Comparison of ENCODE assay signal across 17 cellular contexts in the genomic region with DNA sequence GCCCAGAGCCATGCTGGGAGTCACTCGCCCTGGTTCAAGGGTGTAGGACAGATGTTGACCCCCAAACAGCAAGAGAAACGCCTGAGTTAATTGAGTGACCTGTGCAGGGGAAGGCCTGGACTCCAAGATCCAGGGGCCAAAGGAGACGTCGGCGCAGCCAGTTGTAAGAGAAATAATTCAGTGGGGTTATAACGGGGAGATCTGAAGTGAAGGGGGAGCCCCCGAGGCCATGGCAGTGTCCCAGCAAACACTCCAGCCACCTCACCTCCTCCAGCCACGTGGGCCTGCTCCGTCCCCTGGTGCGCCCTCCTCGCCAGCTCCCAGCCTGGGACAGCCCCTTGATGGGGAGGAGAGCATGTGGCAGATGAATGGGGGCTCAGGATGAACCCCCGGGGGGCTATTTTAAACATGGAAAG.
DNase-seq lines count a peak whose midpoint lies in the region; ATAC-seq and TF ChIP-seq lines count a peak whose summit lies in the region.
"Had no signal": no experiment of that assay in that cellular context is flagged by ENCODE, and none has a peak within 500 bp of the region (broad histone marks: within the 10 kb centered on the region; RNA-seq: fewer than 3 reads in every experiment).

No MANE protein-coding gene starts in this region.

- peak; percentile 6 for DNase-seq in natural killer cell
- no peak for DNase-seq in natural killer cell treated with Interleukin-12 subunit alpha and Interleukin-12 subunit beta and Interleukin-15 and Interleukin-18, amount 100 ng/mL, for 72 hours (ENCODE audit: low spot score)
- peak; percentile 72 for DNase-seq in chondrocyte (ENCODE audit: low spot score)
- peak; percentile 75 for DNase-seq in osteocyte (ENCODE audit: extremely low spot score, unreplicated experiment)
- DNase-seq in activated CD4-positive, alpha-beta T cell treated with anti-CD3 and anti-CD28 coated beads, Interleukin-2, amount 10 ng/mL, durations not matched to agents 24 days and 14 days: no peak
- no peak for DNase-seq in SHP77 treated with DMSO at 0.1 percent for 48 hours (lab: John Stamatoyannopoulos, UW)
- DNase-seq: CD4-positive, CD25-positive, alpha-beta regulatory T cell; DMS79; HFFc6; NCI-H1105 treated with DMSO at 0.1 percent for 48 hours; NCI-H1694; NCI-H2081 treated with DMSO at 0.1 percent for 48 hours; NCI-H2171 treated with DMSO at 0.1 percent for 48 hours; NCI-H524 treated with DMSO at 0.1 percent for 48 hours had no signal

- H3K4me3 Mint-ChIP-seq in natural killer cell (no peak overlapping the region), chondrocyte (ENCODE audit: unreplicated experiment) (no peak overlapping the region), osteocyte (ENCODE audit: unreplicated experiment) (no peak overlapping the region)
- no peak overlapping the region for H3K4me3 Mint-ChIP-seq in natural killer cell treated with Interleukin-12 subunit alpha and Interleukin-12 subunit beta and Interleukin-15 and Interleukin-18, amount 100 ng/mL, for 72 hours
- H3K4me3 Mint-ChIP-seq in activated CD4-positive, alpha-beta T cell treated with anti-CD3 and anti-CD28 coated beads, Interleukin-2, amount 10 ng/mL, durations not matched to agents 24 days and 14 days: no peak overlapping the region
- H3K4me3 Mint-ChIP-seq: CD4-positive, CD25-positive, alpha-beta regulatory T cell; HFFc6 had no signal

- ATAC-seq in natural killer cell (no peak), HG02610 (IDR thresholded peaks at IDR 0.05; ENCODE audit: unreplicated experiment) (no peak), HG02852 (IDR thresholded peaks at IDR 0.05; ENCODE audit: unreplicated experiment) (no peak)
- no peak for ATAC-seq in natural killer cell treated with Interleukin-12 subunit alpha and Interleukin-12 subunit beta and Interleukin-15 and Interleukin-18, amount 100 ng/mL, for 72 hours
- ATAC-seq: Right ventricle myocardium inferior had no signal

- H3K4me1 Mint-ChIP-seq in natural killer cell (no peaks in the 10 kb centered on the region), chondrocyte (ENCODE audit: low read depth) (peaks cover 14% of the 10 kb centered on the region), osteocyte (ENCODE audit: unreplicated experiment) (peaks cover 14% of the 10 kb centered on the region)
- no peaks in the 10 kb centered on the region for H3K4me1 Mint-ChIP-seq in natural killer cell treated with Interleukin-12 subunit alpha and Interleukin-12 subunit beta and Interleukin-15 and Interleukin-18, amount 100 ng/mL, for 72 hours (ENCODE audit: low read depth in 2 of 2)
- no peaks in the 10 kb centered on the region for H3K4me1 Mint-ChIP-seq in activated CD4-positive, alpha-beta T cell treated with anti-CD3 and anti-CD28 coated beads, Interleukin-2, amount 10 ng/mL, durations not matched to agents 24 days and 14 days
- H3K4me1 Mint-ChIP-seq: CD4-positive, CD25-positive, alpha-beta regulatory T cell had no signal

- no peak for TF ChIP-seq CTCF in natural killer cell (IDR thresholded peaks at IDR 0.05)
- TF ChIP-seq CTCF in chondrocyte (IDR thresholded peaks at IDR 0.05): no peak
- no peak for TF ChIP-seq CTCF in osteocyte (IDR thresholded peaks at IDR 0.05)

- intact Hi-C loops in natural killer cell (cut with micrococcal nuclease): no loop called here
- intact Hi-C loops in activated CD4-positive, alpha-beta T cell treated with anti-CD3 and anti-CD28 coated beads, Interleukin-2, amount 10 ng/mL, durations not matched to agents 24 days and 14 days (cut with micrococcal nuclease): no loop called here

- H3K27me3 Mint-ChIP-seq in natural killer cell (ENCODE audit: low read depth in 2 of 2) (peaks cover 0 to 10% of the 10 kb centered on the region in 2 donors), chondrocyte (ENCODE audit: low read depth) (no peaks in the 10 kb centered on the region), osteocyte (ENCODE audit: unreplicated experiment) (no peaks in the 10 kb centered on the region)
- peaks cover 0 to 4% of the 10 kb centered on the region in 2 donors for H3K27me3 Mint-ChIP-seq in natural killer cell treated with Interleukin-12 subunit alpha and Interleukin-12 subunit beta and Interleukin-15 and Interleukin-18, amount 100 ng/mL, for 72 hours
- no peaks in the 10 kb centered on the region for H3K27me3 Mint-ChIP-seq in activated CD4-positive, alpha-beta T cell treated with anti-CD3 and anti-CD28 coated beads, Interleukin-2, amount 10 ng/mL, durations not matched to agents 24 days and 14 days
- H3K27me3 Mint-ChIP-seq: CD4-positive, CD25-positive, alpha-beta regulatory T cell had no signal

- H3K9me3 Mint-ChIP-seq in natural killer cell: no peaks in the 10 kb centered on the region
- H3K9me3 Mint-ChIP-seq in natural killer cell treated with Interleukin-12 subunit alpha and Interleukin-12 subunit beta and Interleukin-15 and Interleukin-18, amount 100 ng/mL, for 72 hours: no peaks in the 10 kb centered on the region
- H3K9me3 Mint-ChIP-seq in chondrocyte (ENCODE audit: low read depth): no peaks in the 10 kb centered on the region
- H3K9me3 Mint-ChIP-seq in osteocyte (ENCODE audit: unreplicated experiment): no peaks in the 10 kb centered on the region
- no peaks in the 10 kb centered on the region for H3K9me3 Mint-ChIP-seq in activated CD4-positive, alpha-beta T cell treated with anti-CD3 and anti-CD28 coated beads, Interleukin-2, amount 10 ng/mL, durations not matched to agents 24 days and 14 days
- H3K9me3 Mint-ChIP-seq: HFFc6 had no signal

- no peak overlapping the region for H3K27ac Mint-ChIP-seq in natural killer cell
- H3K27ac Mint-ChIP-seq in natural killer cell treated with Interleukin-12 subunit alpha and Interleukin-12 subunit beta and Interleukin-15 and Interleukin-18, amount 100 ng/mL, for 72 hours: no peak overlapping the region
- H3K27ac Mint-ChIP-seq in chondrocyte (ENCODE audit: unreplicated experiment): no peak overlapping the region
- no peak overlapping the region for H3K27ac Mint-ChIP-seq in osteocyte (ENCODE audit: unreplicated experiment)
- H3K27ac Mint-ChIP-seq in activated CD4-positive, alpha-beta T cell treated with anti-CD3 and anti-CD28 coated beads, Interleukin-2, amount 10 ng/mL, durations not matched to agents 24 days and 14 days: no peak overlapping the region
- H3K27ac Mint-ChIP-seq: CD4-positive, CD25-positive, alpha-beta regulatory T cell; HFFc6 had no signal

- H3K36me3 Mint-ChIP-seq in natural killer cell: no peaks in the 10 kb centered on the region
- no peaks in the 10 kb centered on the region for H3K36me3 Mint-ChIP-seq in natural killer cell treated with Interleukin-12 subunit alpha and Interleukin-12 subunit beta and Interleukin-15 and Interleukin-18, amount 100 ng/mL, for 72 hours
- no peaks in the 10 kb centered on the region for H3K36me3 Mint-ChIP-seq in chondrocyte (ENCODE audit: low read depth)
- H3K36me3 Mint-ChIP-seq in osteocyte (ENCODE audit: unreplicated experiment): no peaks in the 10 kb centered on the region
- no peaks in the 10 kb centered on the region for H3K36me3 Mint-ChIP-seq in activated CD4-positive, alpha-beta T cell treated with anti-CD3 and anti-CD28 coated beads, Interleukin-2, amount 10 ng/mL, durations not matched to agents 24 days and 14 days (ENCODE audit: low read depth)
- H3K36me3 Mint-ChIP-seq: CD4-positive, CD25-positive, alpha-beta regulatory T cell had no signal

Comparison
In these comparisons a context has a peak if more than half of its experiments do, and no peak if none do; other contexts are left out.
1. DNase-seq: peak in natural killer cell (single experiment), chondrocyte (single experiment) and osteocyte (single experiment); none in natural killer cell treated with Interleukin-12 subunit alpha and Interleukin-12 subunit beta and Interleukin-15 and Interleukin-18, amount 100 ng/mL, for 72 hours (single experiment), activated CD4-positive, alpha-beta T cell treated with anti-CD3 and anti-CD28 coated beads, Interleukin-2, amount 10 ng/mL, durations not matched to agents 24 days and 14 days (single experiment) and SHP77 treated with DMSO at 0.1 percent for 48 hours (single experiment).